In the genomic region with DNA sequence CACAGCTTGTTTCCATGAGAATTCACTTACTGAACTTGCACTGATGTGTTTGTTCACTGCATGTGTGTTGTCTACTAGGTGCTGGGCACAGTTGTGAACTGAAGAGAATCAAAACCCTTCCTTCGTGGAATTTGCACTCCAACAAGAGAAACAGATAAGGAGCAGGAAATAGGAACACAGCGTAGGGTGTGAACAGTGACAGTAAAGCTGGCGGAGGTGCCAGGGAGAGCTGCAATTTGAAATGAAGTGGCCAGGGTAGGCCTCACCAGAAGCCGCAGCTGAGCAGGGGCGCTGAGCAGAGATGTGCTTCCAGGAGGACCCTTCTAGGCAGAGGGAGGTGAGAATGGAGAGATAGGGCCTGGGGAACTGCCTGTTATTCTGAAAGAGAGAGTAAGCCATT, we compare ENCODE assay signal across 19 cellular contexts.
DNase-seq lines count a peak whose midpoint lies in the region; ATAC-seq and TF ChIP-seq lines count a peak whose summit lies in the region.
"Had no signal": no experiment of that assay in that cellular context is flagged by ENCODE, and none has a peak within 500 bp of the region (broad histone marks: within the 10 kb centered on the region; RNA-seq: fewer than 3 reads in every experiment).

No MANE protein-coding gene starts in this region.

- H3K79me2 ChIP-seq in neural progenitor cell (ENCODE audit: low read depth) = no peaks in the 10 kb centered on the region

- TF ChIP-seq CTCF in neural progenitor cell (IDR thresholded peaks at IDR 0.05) (no peak), progenitor cell of endocrine pancreas (IDR thresholded peaks at IDR 0.05; ENCODE audit: unreplicated experiment) (no peak)

- DNase-seq in left ventricle myocardium superior = no peak
- DNase-seq in Right ventricle myocardium inferior (ENCODE audit: missing footprints) = no peak
- DNase-seq in left lobe of liver (ENCODE audit: low spot score) = peak; percentile 10
- no peak for DNase-seq in neural progenitor cell (ENCODE audit: low spot score)
- no peak for DNase-seq in progenitor cell of endocrine pancreas (ENCODE audit: low spot score, unreplicated experiment)
- DNase-seq: Calu3, GF-D8, NCI-H1092 treated with DMSO at 0.1 percent for 48 hours, NCI-H146, NCI-H2029 treated with DMSO at 0.1 percent for 48 hours, NCI-H2171, NCI-H526, PC-9 had no signal

- H3K9me3 Mint-ChIP-seq in neural progenitor cell = peaks cover 3% of the 10 kb centered on the region
- H3K9me3 Mint-ChIP-seq in stimulated activated memory B cell treated with anti-CD40 and anti-IgM and Interleukin-4, amounts not matched to agents 10 μg/mL and 1 μg/mL and 100 μg/mL, for 72 hours = no peaks in the 10 kb centered on the region
- no peaks in the 10 kb centered on the region for H3K9me3 Mint-ChIP-seq in progenitor cell of endocrine pancreas (ENCODE audit: low read depth)
- H3K9me3 Mint-ChIP-seq: CD8-positive, alpha-beta T cell had no signal

- intact Hi-C loops in left ventricle myocardium superior (cut with micrococcal nuclease) (no loop called here), Right ventricle myocardium inferior (cut with DNase I) (no loop called here)

- H3K9ac ChIP-seq in neural progenitor cell = no peak overlapping the region
- H3K9ac ChIP-seq: BLaER1 had no signal

- H3K27ac Mint-ChIP-seq in neural progenitor cell (peak overlapping the region; percentile 44), progenitor cell of endocrine pancreas (no peak overlapping the region)
- no peak overlapping the region for H3K27ac Mint-ChIP-seq in stimulated activated memory B cell treated with anti-CD40 and anti-IgM and Interleukin-4, amounts not matched to agents 10 μg/mL and 1 μg/mL and 100 μg/mL, for 72 hours
- H3K27ac Mint-ChIP-seq: CD8-positive, alpha-beta T cell had no signal

- H3K27me3 Mint-ChIP-seq in neural progenitor cell (ENCODE audit: insufficient read depth, low read depth) (peaks cover 9% of the 10 kb centered on the region), progenitor cell of endocrine pancreas (peaks cover 29% of the 10 kb centered on the region)
- H3K27me3 Mint-ChIP-seq in stimulated activated memory B cell treated with anti-CD40 and anti-IgM and Interleukin-4, amounts not matched to agents 10 μg/mL and 1 μg/mL and 100 μg/mL, for 72 hours = peaks cover 91% of the 10 kb centered on the region

- H3K4me3 Mint-ChIP-seq in neural progenitor cell (no peak overlapping the region), progenitor cell of endocrine pancreas (ENCODE audit: low read depth) (no peak overlapping the region)
- no peak overlapping the region for H3K4me3 Mint-ChIP-seq in stimulated activated memory B cell treated with anti-CD40 and anti-IgM and Interleukin-4, amounts not matched to agents 10 μg/mL and 1 μg/mL and 100 μg/mL, for 72 hours
- H3K4me3 Mint-ChIP-seq: CD8-positive, alpha-beta T cell had no signal

- H3K4me1 Mint-ChIP-seq in neural progenitor cell = peaks cover 40% of the 10 kb centered on the region
- no peaks in the 10 kb centered on the region for H3K4me1 Mint-ChIP-seq in stimulated activated memory B cell treated with anti-CD40 and anti-IgM and Interleukin-4, amounts not matched to agents 10 μg/mL and 1 μg/mL and 100 μg/mL, for 72 hours
- H3K4me1 Mint-ChIP-seq in progenitor cell of endocrine pancreas (ENCODE audit: low read depth) = peaks cover 13% of the 10 kb centered on the region

- H3K4me3 ChIP-seq in neural progenitor cell = no peak overlapping the region
- H3K4me3 ChIP-seq: BLaER1, HAP-1, K562, PC-9 had no signal

- no peaks in the 10 kb centered on the region for H4K20me1 ChIP-seq in neural progenitor cell (ENCODE audit: low read depth)

- ATAC-seq in left ventricle myocardium superior (peak; percentile 50), Right ventricle myocardium inferior (no peak), left lobe of liver (no peak), HG03108 (IDR thresholded peaks at IDR 0.05; ENCODE audit: unreplicated experiment) (no peak)
- ATAC-seq in stimulated activated memory B cell treated with anti-CD40 and anti-IgM and Interleukin-4, amounts not matched to agents 10 μg/mL and 1 μg/mL and 100 μg/mL, for 72 hours = no peak
- ATAC-seq: CD8-positive, alpha-beta T cell; K562 had no signal

- no peak overlapping the region for H2AFZ ChIP-seq in neural progenitor cell (replicated peaks)
- H2AFZ ChIP-seq: PC-9 had no signal

- no peaks in the 10 kb centered on the region for H3K36me3 ChIP-seq in neural progenitor cell
- H3K36me3 ChIP-seq: BLaER1, HAP-1 had no signal

- H3K27me3 ChIP-seq in neural progenitor cell = no peaks in the 10 kb centered on the region

- H3F3A ChIP-seq in neural progenitor cell (ENCODE audit: low read depth) = no peaks in the 10 kb centered on the region

- no peak overlapping the region for H3K4me2 ChIP-seq in neural progenitor cell
- H3K4me2 ChIP-seq: PC-9 had no signal

- H3K36me3 Mint-ChIP-seq in neural progenitor cell = no peaks in the 10 kb centered on the region
- no peaks in the 10 kb centered on the region for H3K36me3 Mint-ChIP-seq in stimulated activated memory B cell treated with anti-CD40 and anti-IgM and Interleukin-4, amounts not matched to agents 10 μg/mL and 1 μg/mL and 100 μg/mL, for 72 hours
- no peaks in the 10 kb centered on the region for H3K36me3 Mint-ChIP-seq in progenitor cell of endocrine pancreas (ENCODE audit: insufficient read depth)
- H3K36me3 Mint-ChIP-seq: CD8-positive, alpha-beta T cell had no signal

- no peak overlapping the region for H3K27ac ChIP-seq in neural progenitor cell
- H3K27ac ChIP-seq: BLaER1, PC-9 had no signal

- no peaks in the 10 kb centered on the region for H3K9me3 ChIP-seq in neural progenitor cell (ENCODE audit: low read depth)
- H3K9me3 ChIP-seq: BLaER1, HAP-1 had no signal

- peaks cover 6% of the 10 kb centered on the region for H3K4me1 ChIP-seq in neural progenitor cell
- H3K4me1 ChIP-seq: HAP-1 had no signal
